12 cellular contexts compared by ENCODE assay signal in the genomic region with DNA sequence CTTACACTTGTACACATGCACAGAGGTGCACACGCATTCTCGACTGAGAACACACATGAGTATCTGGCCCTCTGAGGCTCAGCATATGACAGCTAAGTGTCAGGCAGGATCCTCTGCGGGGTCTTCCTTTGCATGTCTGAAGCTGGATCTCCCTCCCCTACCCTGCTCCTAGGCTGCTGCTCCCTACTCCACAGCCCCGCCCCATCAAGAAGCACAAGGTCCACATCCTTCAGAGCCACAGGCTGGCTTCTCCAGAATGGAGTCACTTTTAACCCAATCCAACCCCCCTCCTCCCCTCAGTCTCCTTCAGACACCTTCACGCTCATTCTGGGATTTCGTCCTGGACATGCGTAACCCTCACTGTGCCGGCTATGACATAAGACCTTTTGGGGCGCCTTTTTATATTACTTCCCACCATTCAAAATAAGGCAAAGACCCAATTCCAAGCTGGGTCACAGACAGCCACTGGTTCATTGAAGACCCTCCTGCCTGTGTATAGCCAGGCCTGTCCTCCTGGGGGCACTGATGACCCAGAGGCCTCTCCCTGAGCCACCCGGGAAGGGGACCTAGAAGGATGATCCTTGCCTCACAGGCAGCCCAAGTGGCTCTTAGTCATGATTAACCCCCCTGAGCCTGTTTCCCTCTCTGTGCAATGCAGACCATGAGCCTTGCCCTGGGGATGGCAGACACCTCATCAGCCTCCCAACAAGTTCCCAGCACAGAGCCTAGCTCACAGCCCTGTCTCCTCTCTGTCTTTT. TPM values are rescaled to one million over a fixed set of nuclear protein-coding genes. Genes with fewer than 3 reads are reported as not detected.
DNase-seq lines count a peak whose midpoint lies in the region; ATAC-seq, FAIRE-seq and TF ChIP-seq lines count a peak whose summit lies in the region.
"Had no signal": no experiment of that assay in that cellular context is flagged by ENCODE, and none has a peak within 500 bp of the region (broad histone marks: within the 10 kb centered on the region; RNA-seq: fewer than 3 reads in every experiment).

No MANE protein-coding gene starts in this region.

- TF ChIP-seq POLR2A in A549 (IDR thresholded peaks at IDR 0.05; ENCODE audit: low read length): no peak

- TF ChIP-seq CTCF in A549 (IDR thresholded peaks at IDR 0.05): no peak

- peaks cover 30% of the 10 kb centered on the region for H3K4me1 ChIP-seq in A549

- H3K27ac Mint-ChIP-seq in T-cell: no peak overlapping the region
- peak overlapping the region in 2 of 6 donors; percentile 10 to 73 for H3K27ac Mint-ChIP-seq in immature natural killer cell

- peak overlapping the region; percentile 65 to 86 (median 65) for H3K4me3 Mint-ChIP-seq in T-cell
- peak overlapping the region; percentile 65 to 73 (median 70) for H3K4me3 Mint-ChIP-seq in immature natural killer cell

- no peak for FAIRE-seq in A549 (lab: Jason Lieb, UNC)
- FAIRE-seq: RCC 7860 had no signal

- H3K9me3 ChIP-seq in A549: no peaks in the 10 kb centered on the region
- H3K9me3 ChIP-seq: esophagus muscularis mucosa had no signal

- H3K36me3 Mint-ChIP-seq in T-cell (no peaks in the 10 kb centered on the region), immature natural killer cell (no peaks in the 10 kb centered on the region)

- POLR2A ChIA-PET in A549 (lab: Yijun Ruan, JAX) (interaction anchor here (0.8 to 1.2 kb wide), 3 partner anchors 29 to 115 kb away, joined by 3 to 6 read pairs (median 4); partner anchors contain the start of gene PEF1), T-cell (lab: Charles Lee) (no interaction called here)

- H3K4me1 Mint-ChIP-seq in T-cell (peaks cover 6 to 30% (median 20%) of the 10 kb centered on the region in 3 donors), immature natural killer cell (peaks cover 29 to 33% of the 10 kb centered on the region in 2 donors)

- H3K4me3 ChIP-seq in A549: no peak overlapping the region

- H3K9me3 Mint-ChIP-seq in T-cell (no peaks in the 10 kb centered on the region), immature natural killer cell (no peaks in the 10 kb centered on the region)

- CTCF ChIA-PET in A549 (lab: Yijun Ruan, JAX) (interaction anchor here (0.7 to 14.7 kb wide), 10 partner anchors 10 to 204 kb away, joined by 3 to 242 read pairs (median 4); no protein-coding TSS in a partner anchor), T-cell (lab: Charles Lee) (interaction anchor here in 1 of 2 donors (0.7 to 4.0 kb wide), 2 partner anchors 30 to 202 kb away, joined by 3 to 24 read pairs; no protein-coding TSS in a partner anchor)

- DNase-seq in A549 (ENCODE audit: low read depth in 1 of 2, low spot score in 1 of 2): no peak
- peak; percentile 68 for DNase-seq in Daoy (ENCODE audit: low read depth)
- no peak for DNase-seq in T-cell
- no peak for DNase-seq in immature natural killer cell
- no peak for DNase-seq in NCI-H2081 (lab: John Stamatoyannopoulos, UW)
- DNase-seq in stimulated activated CD4-positive, alpha-beta T cell treated with anti-CD3 and anti-CD28 coated beads, Interleukin-1b, Interleukin-23, amount 100 ng/mL, for 48 hours: no peak
- DNase-seq in mesenteric fat pad (ENCODE audit: low spot score): no peak
- DNase-seq: Kasumi-1, NCI-H2171 had no signal

- no peak for ATAC-seq in A549
- no peak for ATAC-seq in T-cell (replicated peaks in 1 of 4)
- ATAC-seq in HG03039 (IDR thresholded peaks at IDR 0.05; ENCODE audit: unreplicated experiment): no peak

- TF ChIP-seq RAD21 in A549 (conservative IDR thresholded peaks at IDR 0.05 in 1 of 2, IDR thresholded peaks at IDR 0.05 in 1 of 2): no peak

- no peak for TF ChIP-seq EP300 in A549 (IDR thresholded peaks at IDR 0.05)

- peaks cover 0 to 3% of the 10 kb centered on the region in 2 donors for H3K27me3 Mint-ChIP-seq in T-cell
- H3K27me3 Mint-ChIP-seq in immature natural killer cell (ENCODE audit: low read depth in 3 of 3): peaks cover 0 to 7% (median 5%) of the 10 kb centered on the region in 3 donors

- WGBS in A549 (ENCODE audit: missing lambda C conversion rate): 78% methylated on average over 9 of the region's 10 CpGs

- H3K4me2 ChIP-seq in A549: peak overlapping the region; percentile 99

- H3K27ac ChIP-seq in A549: peak overlapping the region in 1 of 2 experiments; percentile 98; a peak in 4 of 6 replicates

TF ChIP-seq in A549, 52 proteins besides CTCF, POLR2A, EP300 and RAD21 (continues in another document):
- TF ChIP-seq FOSB (CRISPR knock-in tag; IDR thresholded peaks at IDR 0.05): no peak
- no peak for TF ChIP-seq SREBF2 (IDR thresholded peaks at IDR 0.05)
- no peak for TF ChIP-seq POLR2AphosphoS2 (conservative IDR thresholded peaks at IDR 0.05; ENCODE audit: low read length)
- no peak for TF ChIP-seq PBX3 (IDR thresholded peaks at IDR 0.05)
- TF ChIP-seq HOXB13 (CRISPR knock-in tag; IDR thresholded peaks at IDR 0.05; ENCODE audit: low read depth): no peak
- TF ChIP-seq, protein P1, sequence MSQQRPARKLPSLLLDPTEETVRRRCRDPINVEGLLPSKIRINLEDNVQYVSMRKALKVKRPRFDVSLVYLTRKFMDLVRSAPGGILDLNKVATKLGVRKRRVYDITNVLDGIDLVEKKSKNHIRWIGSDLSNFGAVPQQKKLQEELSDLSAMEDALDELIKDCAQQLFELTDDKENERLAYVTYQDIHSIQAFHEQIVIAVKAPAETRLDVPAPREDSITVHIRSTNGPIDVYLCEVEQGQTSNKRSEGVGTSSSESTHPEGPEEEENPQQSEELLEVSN (IDR thresholded peaks at IDR 0.05; ENCODE audit: borderline replicate concordance, low read depth): no peak
- no peak for TF ChIP-seq HOXB5 (CRISPR knock-in tag; IDR thresholded peaks at IDR 0.05)
- no peak for TF ChIP-seq RCOR1 (IDR thresholded peaks at IDR 0.05; ENCODE audit: low read depth, low read length)
- TF ChIP-seq EHMT2 (IDR thresholded peaks at IDR 0.05; ENCODE audit: low read depth): no peak
- no peak for TF ChIP-seq BCL3 (IDR thresholded peaks at IDR 0.05)
- TF ChIP-seq TFCP2L1 (CRISPR knock-in tag; IDR thresholded peaks at IDR 0.05): no peak
- no peak for TF ChIP-seq FOXS1 (CRISPR knock-in tag; IDR thresholded peaks at IDR 0.05)
- no peak for TF ChIP-seq CEBPB (IDR thresholded peaks at IDR 0.05)
- TF ChIP-seq, protein P2, sequence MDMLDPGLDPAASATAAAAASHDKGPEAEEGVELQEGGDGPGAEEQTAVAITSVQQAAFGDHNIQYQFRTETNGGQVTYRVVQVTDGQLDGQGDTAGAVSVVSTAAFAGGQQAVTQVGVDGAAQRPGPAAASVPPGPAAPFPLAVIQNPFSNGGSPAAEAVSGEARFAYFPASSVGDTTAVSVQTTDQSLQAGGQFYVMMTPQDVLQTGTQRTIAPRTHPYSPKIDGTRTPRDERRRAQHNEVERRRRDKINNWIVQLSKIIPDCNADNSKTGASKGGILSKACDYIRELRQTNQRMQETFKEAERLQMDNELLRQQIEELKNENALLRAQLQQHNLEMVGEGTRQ (IDR thresholded peaks at IDR 0.05): no peak

RNA-seq across cellular contexts. Expression of gene ADGRB2, which starts 4.7 kb away (rescaled TPM):
- 2.3 and 2.7 TPM in 2 replicates for polyA plus RNA-seq in A549 (2011; rRNA removed)
- 6.5 and 9.5 TPM in 2 replicates for polyA plus RNA-seq in A549 (2012; cell fraction: cytosol; rRNA removed)
- 28.3 and 34.0 TPM in 2 replicates for polyA plus RNA-seq in A549 (2012; cell fraction: nucleus; rRNA removed)
- 6.3 to 7.0 TPM (median 6.6 TPM) in 3 replicates for polyA plus RNA-seq in A549 (2017; fragmentation: RNase III; extraction: RNeasy Plus Mini Kit Qiagen cat#74134 plus additional on column Dnase treatment)
- 2.5 and 3.3 TPM in 2 replicates for polyA minus RNA-seq in A549 (2011; rRNA and poly(A)+ RNA removed)
- total RNA-seq in Daoy (2014; rRNA removed; shearing (Covaris generic)): 4.7 and 9.4 TPM in 2 replicates
- 1 to 10 TPM in 2 of 5 donors, under 1 TPM in 3; 0.65 to 3.4 (median 0.98) TPM for total RNA-seq in T-cell
- 1 to 10 TPM in 1 of 3 donors, under 1 TPM in 1, not detected in 1; 0.36 to 2.1 TPM for polyA plus RNA-seq in immature natural killer cell
- total RNA-seq in mesenteric fat pad: 3.9 TPM

RNA-seq across cellular contexts. Expression of gene COL16A1, which starts 55.6 kb away (rescaled TPM):
- polyA plus RNA-seq in A549 (2011; rRNA removed): 1.4 and 1.5 TPM in 2 replicates
- 2.4 and 3.5 TPM in 2 replicates for polyA plus RNA-seq in A549 (2012; cell fraction: cytosol; rRNA removed)
- polyA plus RNA-seq in A549 (2012; cell fraction: nucleus; rRNA removed): 15.3 and 19.1 TPM in 2 replicates
- 8.1 to 11.1 TPM (median 10.4 TPM) in 3 replicates for polyA plus RNA-seq in A549 (2017; fragmentation: RNase III; extraction: RNeasy Plus Mini Kit Qiagen cat#74134 plus additional on column Dnase treatment)
- 0.95 and 1.4 TPM in 2 replicates for polyA minus RNA-seq in A549 (2011; rRNA and poly(A)+ RNA removed)
- 28.7 and 38.2 TPM in 2 replicates for total RNA-seq in Daoy (2014; rRNA removed; shearing (Covaris generic))
- total RNA-seq in T-cell: under 1 TPM in 3 of 5 donors, not detected in 2; 0.41 to 0.67 (median 0.59) TPM
- not detected for polyA plus RNA-seq in immature natural killer cell
- total RNA-seq in mesenteric fat pad: 38.9 TPM

RNA-seq across cellular contexts. Expression of gene SPOCD1, which starts 56.4 kb away (rescaled TPM):
- polyA plus RNA-seq in A549 (2011; rRNA removed) (0.98 and 1.2 TPM in 2 replicates), A549 (2017; fragmentation: RNase III; extraction: RNeasy Plus Mini Kit Qiagen cat#74134 plus additional on column Dnase treatment) (4.8 to 6.4 TPM (median 5.5 TPM) in 3 replicates), immature natural killer cell (1 to 10 TPM in 1 of 3 donors, under 1 TPM in 2; 0.24 to 2.5 (median 0.46) TPM)
- polyA plus RNA-seq in A549 (2012; cell fraction: cytosol; rRNA removed): 1.2 and 2.4 TPM in 2 replicates
- polyA plus RNA-seq in A549 (2012; cell fraction: nucleus; rRNA removed): 5.9 and 7.2 TPM in 2 replicates
- 1.7 and 1.8 TPM in 2 replicates for polyA minus RNA-seq in A549 (2011; rRNA and poly(A)+ RNA removed)
- total RNA-seq in Daoy (2014; rRNA removed; shearing (Covaris generic)): 86.6 and 92.7 TPM in 2 replicates
- total RNA-seq in T-cell (not detected), mesenteric fat pad (9.5 TPM)

Comparison
In these comparisons a context has a peak if more than half of its experiments do, and no peak if none do; other contexts are left out.
1. RNA of gene COL16A1, which starts 55.6 kb away (total RNA-seq): 38.9 TPM in mesenteric fat pad (single experiment) and 28.7 to 38.2 TPM in Daoy; 0.41 to 0.67 TPM in T-cell; every median in the first group is over 10 times any median in the second.